ENCODE assay signal across 16 cellular contexts in genomic region chr12:87704374-87704773, GRCh38.
DNase-seq lines count a peak whose midpoint lies in the region; ATAC-seq, FAIRE-seq and TF ChIP-seq lines count a peak whose summit lies in the region.
"Had no signal": no experiment of that assay in that cellular context is flagged by ENCODE, and none has a peak within 500 bp of the region (broad histone marks: within the 10 kb centered on the region; RNA-seq: fewer than 3 reads in every experiment).

No MANE protein-coding gene starts in this region.

- H3K56ac ChIP-seq in H1 (replicated peaks; ENCODE audit: insufficient read length, low read depth, low read length), result no peak overlapping the region

- no peak overlapping the region for H4K5ac ChIP-seq in H1 (ENCODE audit: insufficient read length, low read depth, low read length)

- H2BK20ac ChIP-seq in H1 (ENCODE audit: low read length), result no peak overlapping the region

- intact Hi-C loops in mammary epithelial cell (cut with micrococcal nuclease), result no loop called here
- intact Hi-C loops in MCF 10A (cut with micrococcal nuclease), result no loop called here
- intact Hi-C loops in upper lobe of right lung (cut with DNase I), result no loop called here

- TF ChIP-seq POLR2A in H1 (IDR thresholded peaks at IDR 0.05; ENCODE audit: control extremely low read depth in 1 of 2, low read depth in 2 of 2, low read length in 2 of 2), result no peak

- H3K27ac ChIP-seq in mammary epithelial cell (ENCODE audit: insufficient read depth, low read depth, low read length) (no peak overlapping the region), H1 (ENCODE audit: low read depth, low read length) (no peak overlapping the region), upper lobe of right lung (no peak overlapping the region)
- H3K27ac ChIP-seq: SJSA1 had no signal

- H2BK5ac ChIP-seq in H1 (ENCODE audit: low read depth, low read length), result no peak overlapping the region

- TF ChIP-seq CTCF in mammary epithelial cell (conservative IDR thresholded peaks at IDR 0.05 in 1 of 2, IDR thresholded peaks at IDR 0.05 in 1 of 2; ENCODE audit: extremely low read depth in 1 of 2, insufficient read depth in 1 of 2, low read depth in 1 of 2, low read length in 2 of 2) (no peak), MCF 10A (IDR thresholded peaks at IDR 0.05; ENCODE audit: unreplicated experiment) (no peak), LNCaP clone FGC (IDR thresholded peaks at IDR 0.05; ENCODE audit: control insufficient read depth, extremely low read depth, insufficient read depth) (no peak), H1 (IDR thresholded peaks at IDR 0.05; ENCODE audit: control extremely low read depth in 1 of 3, insufficient read depth in 1 of 3, low read depth in 1 of 3, low read length in 3 of 3) (no peak), upper lobe of right lung (IDR thresholded peaks at IDR 0.05) (no peak)

- no peak for ATAC-seq in upper lobe of right lung

- no peak overlapping the region for H3K14ac ChIP-seq in H1 (ENCODE audit: insufficient read length)

- no peak overlapping the region for H3K23ac ChIP-seq in H1 (ENCODE audit: insufficient read length)

- H3K4me3 ChIP-seq in mammary epithelial cell (replicated peaks in 1 of 3; ENCODE audit: insufficient read depth in 1 of 3, low read depth in 2 of 3, low read length in 3 of 3), result no peak overlapping the region
- no peak overlapping the region for H3K4me3 ChIP-seq in LNCaP clone FGC (ENCODE audit: low read depth, low read length)
- H3K4me3 ChIP-seq in H1 (ENCODE audit: extremely low read depth in 1 of 4, insufficient read depth in 2 of 4, low read depth in 3 of 4, low read length in 4 of 4), result no peak overlapping the region
- no peak overlapping the region for H3K4me3 ChIP-seq in upper lobe of right lung
- H3K4me3 ChIP-seq: SJSA1 had no signal

- H3K79me2 ChIP-seq in mammary epithelial cell (ENCODE audit: insufficient read depth, low read length), result no peaks in the 10 kb centered on the region
- H3K79me2 ChIP-seq in H1 (ENCODE audit: control insufficient read depth in 1 of 2, insufficient read depth in 2 of 2, low read length in 2 of 2), result no peaks in the 10 kb centered on the region

- H2AK5ac ChIP-seq in H1 (ENCODE audit: low read depth, low read length), result no peak overlapping the region

- no peak for TF ChIP-seq EP300 in H1 (IDR thresholded peaks at IDR 0.05; ENCODE audit: borderline replicate concordance in 1 of 2, low read depth in 2 of 2, low read length in 2 of 2)

- no peak overlapping the region for H4K8ac ChIP-seq in H1 (ENCODE audit: extremely low read depth, insufficient read depth, low read length)

- no peak overlapping the region for H3K4me2 ChIP-seq in mammary epithelial cell (ENCODE audit: insufficient read depth, low read depth, low read length)
- H3K4me2 ChIP-seq in H1 (ENCODE audit: insufficient read depth in 1 of 2, low read depth in 2 of 2, low read length in 2 of 2), result no peak overlapping the region

- H3K79me1 ChIP-seq in H1 (ENCODE audit: low read depth, low read length), result no peaks in the 10 kb centered on the region

- H2BK120ac ChIP-seq in H1 (replicated peaks; ENCODE audit: low read depth, low read length), result no peak overlapping the region

- no peak overlapping the region for H3K4ac ChIP-seq in H1 (replicated peaks; ENCODE audit: insufficient read length, low read depth, low read length)

- H2BK15ac ChIP-seq in H1 (ENCODE audit: low read length), result no peak overlapping the region

- H3K23me2 ChIP-seq in H1 (ENCODE audit: low read depth, low read length), result no peaks in the 10 kb centered on the region

- H4K20me1 ChIP-seq in mammary epithelial cell (ENCODE audit: insufficient read depth, low read length) (no peaks in the 10 kb centered on the region), H1 (replicated peaks in 1 of 2; ENCODE audit: control insufficient read depth in 1 of 2, insufficient read depth in 2 of 2, low read length in 2 of 2) (no peaks in the 10 kb centered on the region)

- no peaks in the 10 kb centered on the region for H3K36me3 Mint-ChIP-seq in MCF 10A (ENCODE audit: insufficient read depth, unreplicated experiment)

- H2AFZ ChIP-seq in mammary epithelial cell (ENCODE audit: low read depth, low read length), result no peak overlapping the region
- no peak overlapping the region for H2AFZ ChIP-seq in H1 (ENCODE audit: low read length)

- no peak overlapping the region for H2BK12ac ChIP-seq in H1 (ENCODE audit: low read depth, low read length)

- CTCF ChIA-PET in mammary epithelial cell (lab: Charles Lee; ENCODE audit: low non-redundant PET) (no interaction called here), MCF 10A (lab: Yijun Ruan, JAX) (no interaction called here), H1 (lab: Charles Lee; ENCODE audit: partially characterized antibody) (no interaction called here)

- BruUV-seq in mammary epithelial cell (replicated peaks; lab: Mats Ljungman, UMichigan) (no TSS peak), MCF 10A (replicated peaks; lab: Mats Ljungman, UMichigan) (no TSS peak)

- H3K27me3 Mint-ChIP-seq in MCF 10A (ENCODE audit: insufficient read depth, unreplicated experiment), result no peaks in the 10 kb centered on the region

- no peak overlapping the region for H4K91ac ChIP-seq in H1 (replicated peaks; ENCODE audit: insufficient read length, low read length)

- FAIRE-seq in H1 (lab: Jason Lieb, UNC), result no peak

- H3K18ac ChIP-seq in H1 (ENCODE audit: extremely low read depth, low read length), result no peak overlapping the region

- 71% methylated on average over 5 of the region's 5 CpGs for WGBS in mammary epithelial cell (ENCODE audit: low coverage, missing lambda C conversion rate)
- 94% methylated on average over 5 of the region's 5 CpGs; no CpG with 5 or more reads in 1 of the 2 experiments for WGBS in H1 (ENCODE audit: extremely low coverage in 1 of 2, insufficient coverage in 1 of 2, insufficient read length in 1 of 2, insufficient replicate concordance in 2 of 2, low coverage in 1 of 2, low lambda C conversion rate in 2 of 2, missing lambda C conversion rate in 1 of 2), 2 experiments

- H3K9me3 ChIP-seq in mammary epithelial cell (replicated peaks; ENCODE audit: insufficient read depth, low read length) (no peaks in the 10 kb centered on the region), H1 (ENCODE audit: insufficient read depth in 2 of 2, low read depth in 1 of 2, low read length in 1 of 2) (no peaks in the 10 kb centered on the region), upper lobe of right lung (no peaks in the 10 kb centered on the region)
- H3K9me3 ChIP-seq: SJSA1 had no signal

- no peak overlapping the region for H3K4me3 Mint-ChIP-seq in MCF 10A (ENCODE audit: unreplicated experiment)
- H3K4me3 Mint-ChIP-seq: HFFc6 had no signal

- no peak overlapping the region for H3K27ac Mint-ChIP-seq in MCF 10A (ENCODE audit: low read depth, unreplicated experiment)
- H3K27ac Mint-ChIP-seq: HFFc6 had no signal

- H3K27me3 ChIP-seq in mammary epithelial cell (ENCODE audit: insufficient read depth, low read length) (no peaks in the 10 kb centered on the region), H1 (replicated peaks in 1 of 4; ENCODE audit: control insufficient read depth in 3 of 4, extremely low read depth in 1 of 4, insufficient read depth in 3 of 4, low read length in 3 of 4) (no peaks in the 10 kb centered on the region), upper lobe of right lung (no peaks in the 10 kb centered on the region)
- H3K27me3 ChIP-seq: SJSA1 had no signal

- no peaks in the 10 kb centered on the region for H3K4me1 Mint-ChIP-seq in MCF 10A (ENCODE audit: insufficient read depth, unreplicated experiment)

- POLR2A ChIA-PET in MCF 10A (lab: Yijun Ruan, JAX) (no interaction called here), H1 (lab: Charles Lee; ENCODE audit: partially characterized antibody) (no interaction called here)

- DNase-seq in mammary epithelial cell, result peak; percentile 33
- DNase-seq in MCF 10A (ENCODE audit: unreplicated experiment), result no peak
- DNase-seq in LNCaP clone FGC (ENCODE audit: low read depth), result peak; percentile 15
- no peak for DNase-seq in H1 (ENCODE audit: low read depth in 1 of 2, low spot score in 2 of 2)
- peak; percentile 26 for DNase-seq in upper lobe of right lung
- DNase-seq in NCI-H187 treated with DMSO at 0.1 percent for 48 hours (lab: John Stamatoyannopoulos, UW), result no peak
- no peak for DNase-seq in GM19240 (ENCODE audit: insufficient read length, low spot score)
- DNase-seq in GM03348 (ENCODE audit: low spot score), result no peak
- DNase-seq: C1 segment of cervical spinal cord, DMS79, GOT3, HFFc6, NCI-H1105 treated with DMSO at 0.1 percent for 48 hours, NCI-H1930, NCI-H510A treated with DMSO at 0.1 percent for 48 hours had no signal

- TF ChIP-seq RAD21 in H1 (IDR thresholded peaks at IDR 0.05 in 1 of 2, conservative IDR thresholded peaks at IDR 0.05 in 1 of 2; ENCODE audit: low read depth in 2 of 2, low read length in 2 of 2), result no peak

- dilution Hi-C loops in mammary epithelial cell (cut with HindIII; ENCODE audit: low sequenced_read_pairs), result no loop called here

- in situ Hi-C loops in mammary epithelial cell (cut with MboI; ENCODE audit: low sequenced_read_pairs in 2 of 2), result no loop called here

- H3K36me3 ChIP-seq in mammary epithelial cell (ENCODE audit: insufficient read depth, low read length), result no peaks in the 10 kb centered on the region
- no peaks in the 10 kb centered on the region for H3K36me3 ChIP-seq in H1 (ENCODE audit: control insufficient read depth in 2 of 4, insufficient read depth in 4 of 4, low read length in 3 of 4)
- no peaks in the 10 kb centered on the region for H3K36me3 ChIP-seq in upper lobe of right lung
- H3K36me3 ChIP-seq: SJSA1 had no signal

- H3K9me3 Mint-ChIP-seq in MCF 10A (ENCODE audit: unreplicated experiment), result peaks cover 23% of the 10 kb centered on the region

- H3K9ac ChIP-seq in mammary epithelial cell (ENCODE audit: insufficient read depth, low read length) (no peak overlapping the region), H1 (replicated peaks in 1 of 4; ENCODE audit: extremely low read depth in 1 of 4, low read depth in 3 of 4, low read length in 3 of 4) (no peak overlapping the region)

- no peaks in the 10 kb centered on the region for H3K4me1 ChIP-seq in mammary epithelial cell (ENCODE audit: insufficient read depth, low read length)
- H3K4me1 ChIP-seq in H1 (replicated peaks in 1 of 4; ENCODE audit: control insufficient read depth in 3 of 4, insufficient read depth in 4 of 4, low read length in 3 of 4), result no peaks in the 10 kb centered on the region
- no peaks in the 10 kb centered on the region for H3K4me1 ChIP-seq in upper lobe of right lung
- H3K4me1 ChIP-seq: SJSA1 had no signal

TF ChIP-seq in H1, 55 proteins besides CTCF, POLR2A, EP300 and RAD21:
- TF ChIP-seq KDM4A (IDR thresholded peaks at IDR 0.05; ENCODE audit: low read depth, low read length, severe bottlenecking) (no peak), FOSL1 (IDR thresholded peaks at IDR 0.05; ENCODE audit: insufficient read depth, low read depth, low read length) (no peak), GTF2F1 (IDR thresholded peaks at IDR 0.05; ENCODE audit: borderline replicate concordance, low read depth, low read length) (no peak), SAP30 (IDR thresholded peaks at IDR 0.05; ENCODE audit: insufficient read depth, insufficient replicate concordance, low read length) (no peak), YY1 (IDR thresholded peaks at IDR 0.05; ENCODE audit: low read depth, low read length) (no peak), SP2 (IDR thresholded peaks at IDR 0.05; ENCODE audit: low read length) (no peak), TCF12 (IDR thresholded peaks at IDR 0.05; ENCODE audit: low read depth, low read length) (peak; percentile 52; the same call in 1 of the 2 replicates)
TF ChIP-seq in H1: peak in this region for 1.

Comparison
In these comparisons a context has a peak if more than half of its experiments do, and no peak if none do; other contexts are left out.
1. DNase-seq: peak in mammary epithelial cell (single experiment), LNCaP clone FGC (single experiment) and upper lobe of right lung (single experiment); none in MCF 10A (single experiment), H1 (0 of 2), NCI-H187 treated with DMSO at 0.1 percent for 48 hours (single experiment), GM19240 (single experiment) and GM03348 (single experiment).